In genomic region chr7:43761919-43762318, GRCh38 we compare ENCODE assay signal across 21 cellular contexts. TPM values are rescaled to one million over a fixed set of nuclear protein-coding genes. Genes with fewer than 3 reads are reported as not detected.
DNase-seq lines count a peak whose midpoint lies in the region; ATAC-seq and TF ChIP-seq lines count a peak whose summit lies in the region.
"Had no signal": no experiment of that assay in that cellular context is flagged by ENCODE, and none has a peak within 500 bp of the region (broad histone marks: within the 10 kb centered on the region; RNA-seq: fewer than 3 reads in every experiment).

No MANE protein-coding gene starts in this region.

- peaks cover 9% of the 10 kb centered on the region for H3K79me2 ChIP-seq in fibroblast of lung (ENCODE audit: control insufficient read depth, insufficient read depth, low read length)

- no peak overlapping the region for H3K27ac ChIP-seq in HEK293 (ENCODE audit: extremely low read depth, low read depth, low read length)
- no peak overlapping the region for H3K27ac ChIP-seq in fibroblast of lung (ENCODE audit: insufficient read depth, low read length)
- H3K27ac ChIP-seq in RWPE1: no peak overlapping the region
- H3K27ac ChIP-seq: coronary artery, pancreas, thoracic aorta had no signal

- H3K9me3 ChIP-seq in HEK293 (ENCODE audit: control insufficient read depth, insufficient read depth, low read depth, low read length) (no peaks in the 10 kb centered on the region), fibroblast of lung (ENCODE audit: control insufficient read depth, insufficient read depth, low read depth, low read length) (no peaks in the 10 kb centered on the region)
- H3K9me3 ChIP-seq: pancreas, thoracic aorta had no signal

- H3K36me3 Mint-ChIP-seq in brain: no peaks in the 10 kb centered on the region
- H3K36me3 Mint-ChIP-seq in osteocyte (ENCODE audit: unreplicated experiment): no peaks in the 10 kb centered on the region
- H3K36me3 Mint-ChIP-seq: activated naive CD8-positive, alpha-beta T cell; stimulated activated naive B cell treated with anti-CD40 and anti-IgM and Interleukin-4, amounts not matched to agents 10 μg/mL and 1 μg/mL and 100 μg/mL, for 72 hours had no signal

- H3K36me3 ChIP-seq in HEK293 (ENCODE audit: control insufficient read depth in 2 of 2, insufficient read depth in 1 of 2, low read length in 2 of 2): no peaks in the 10 kb centered on the region
- H3K36me3 ChIP-seq in fibroblast of lung (ENCODE audit: control insufficient read depth, insufficient read depth, low read length): no peaks in the 10 kb centered on the region
- H3K36me3 ChIP-seq: pancreas, thoracic aorta had no signal

- H3K9me3 Mint-ChIP-seq in brain (no peaks in the 10 kb centered on the region), osteocyte (ENCODE audit: unreplicated experiment) (no peaks in the 10 kb centered on the region)
- H3K9me3 Mint-ChIP-seq: activated T-helper 1 cell treated with anti-CD3 and anti-CD28 coated beads, Interleukin-12 subunit alpha, Interleukin-12 subunit beta, Interleukin-2, Interleukin-4 antibody, amounts not matched to agents 30 ng/mL and 10 ng/mL and 1 ng/mL, durations not matched to agents 14 hours and 24 hours and 36 hours; GM23338; stimulated activated naive B cell treated with anti-CD40 and anti-IgM and Interleukin-4, amounts not matched to agents 10 μg/mL and 1 μg/mL and 100 μg/mL, for 72 hours had no signal

- no peak overlapping the region for H3K9ac ChIP-seq in fibroblast of lung (ENCODE audit: insufficient read depth, low read length)

- H3K27ac Mint-ChIP-seq in brain (peak overlapping the region in 1 of 5 experiments; percentile 51), osteocyte (ENCODE audit: unreplicated experiment) (no peak overlapping the region)
- H3K27ac Mint-ChIP-seq: activated T-helper 1 cell treated with anti-CD3 and anti-CD28 coated beads, Interleukin-12 subunit alpha, Interleukin-12 subunit beta, Interleukin-2, Interleukin-4 antibody, amounts not matched to agents 30 ng/mL and 10 ng/mL and 1 ng/mL, durations not matched to agents 14 hours and 24 hours and 36 hours; GM23338; stimulated activated naive B cell treated with anti-CD40 and anti-IgM and Interleukin-4, amounts not matched to agents 10 μg/mL and 1 μg/mL and 100 μg/mL, for 72 hours had no signal

- H2AFZ ChIP-seq in fibroblast of lung (ENCODE audit: low read length): no peak overlapping the region
- H2AFZ ChIP-seq: GM23338 had no signal

- H3K27me3 Mint-ChIP-seq in brain (peaks cover 2% of the 10 kb centered on the region), osteocyte (ENCODE audit: unreplicated experiment) (peaks cover 12% of the 10 kb centered on the region)
- H3K27me3 Mint-ChIP-seq: activated naive CD8-positive, alpha-beta T cell had no signal

- peaks cover 61% of the 10 kb centered on the region for H3K4me1 Mint-ChIP-seq in brain
- H3K4me1 Mint-ChIP-seq in osteocyte (ENCODE audit: unreplicated experiment): peaks cover 28% of the 10 kb centered on the region

- POLR2A ChIA-PET in HEK293 (lab: Yijun Ruan, JAX): no interaction called here
- POLR2A ChIA-PET in RWPE1 (lab: Yijun Ruan, JAX; ENCODE audit: low non-redundant PET): no interaction called here

- no peaks in the 10 kb centered on the region for H3K27me3 ChIP-seq in fibroblast of lung (ENCODE audit: control insufficient read depth, insufficient read depth, low read length)
- H3K27me3 ChIP-seq: pancreas had no signal

- CTCF ChIA-PET in HEK293 (lab: Yijun Ruan, JAX): interaction anchor here (0.8 to 1.7 kb wide), 3 partner anchors 28 to 41 kb away, joined by 3 to 4 read pairs (median 3); no protein-coding TSS in a partner anchor
- CTCF ChIA-PET in RWPE1 (lab: Yijun Ruan, JAX): interaction anchor here (0.7 to 1.4 kb wide), 2 partner anchors 28 to 180 kb away, joined by 3 to 10 read pairs; no protein-coding TSS in a partner anchor

- peak in 1 of 2 donors; percentile 36 for DNase-seq in fibroblast of lung (ENCODE audit: low read depth in 2 of 2)
- peak; percentile 19 for DNase-seq in osteocyte (ENCODE audit: extremely low spot score, unreplicated experiment)
- no peak for DNase-seq in middle frontal gyrus (ENCODE audit: extremely low spot score, low spot score)
- DNase-seq in RWPE1 (ENCODE audit: low spot score): no peak
- DNase-seq: activated CD4-positive, CD25-positive, alpha-beta regulatory T cell; EL; glutamatergic neuron; NCI-H2227 treated with DMSO at 0.1 percent for 48 hours; pancreas; stimulated activated naive B cell treated with anti-CD40 and anti-IgM and Interleukin-4, amounts not matched to agents 10 μg/mL and 1 μg/mL and 100 μg/mL, for 72 hours; T-helper 9 cell had no signal

- ATAC-seq in GM21360 (IDR thresholded peaks at IDR 0.05; ENCODE audit: unreplicated experiment): no peak
- ATAC-seq: GM23338; left lobe of liver; pancreas; sciatic nerve; stimulated activated naive B cell treated with anti-CD40 and anti-IgM and Interleukin-4, amounts not matched to agents 10 μg/mL and 1 μg/mL and 100 μg/mL, for 72 hours had no signal

- H3K4me1 ChIP-seq in HEK293 (ENCODE audit: control insufficient read depth, insufficient read depth, low read length): peaks cover 25% of the 10 kb centered on the region
- H3K4me1 ChIP-seq in fibroblast of lung (ENCODE audit: control insufficient read depth, extremely low read depth, insufficient read depth, low read length): peaks cover 24% of the 10 kb centered on the region

- H4K20me1 ChIP-seq in fibroblast of lung (ENCODE audit: control insufficient read depth, extremely low read depth, insufficient read depth, low read length): no peaks in the 10 kb centered on the region

- H3K4me3 ChIP-seq in HEK293 (ENCODE audit: low read depth, low read length) (no peak overlapping the region), fibroblast of lung (replicated peaks in 1 of 4; ENCODE audit: control extremely low read depth in 1 of 4, insufficient read depth in 1 of 4, low read depth in 3 of 4, low read length in 4 of 4) (no peak overlapping the region)
- H3K4me3 ChIP-seq: coronary artery, GM23338, pancreas, thoracic aorta had no signal

- H3K4me3 Mint-ChIP-seq in brain: peak overlapping the region in 3 of 5 experiments; percentile 3 to 53 (median 50)
- H3K4me3 Mint-ChIP-seq in osteocyte (ENCODE audit: unreplicated experiment): no peak overlapping the region
- H3K4me3 Mint-ChIP-seq: activated naive CD8-positive, alpha-beta T cell; activated T-helper 1 cell treated with anti-CD3 and anti-CD28 coated beads, Interleukin-12 subunit alpha, Interleukin-12 subunit beta, Interleukin-2, Interleukin-4 antibody, amounts not matched to agents 30 ng/mL and 10 ng/mL and 1 ng/mL, durations not matched to agents 14 hours and 24 hours and 36 hours; GM23338; stimulated activated naive B cell treated with anti-CD40 and anti-IgM and Interleukin-4, amounts not matched to agents 10 μg/mL and 1 μg/mL and 100 μg/mL, for 72 hours had no signal

- TF ChIP-seq CTCF in HEK293 (tag by site-specific recombination; IDR thresholded peaks at IDR 0.05) (no peak), brain (conservative IDR thresholded peaks at IDR 0.05) (no peak), fibroblast of lung (conservative IDR thresholded peaks at IDR 0.05 in 1 of 2, IDR thresholded peaks at IDR 0.05 in 1 of 2; ENCODE audit: low read depth in 1 of 2, low read length in 2 of 2) (no peak), osteocyte (IDR thresholded peaks at IDR 0.05) (no peak), RWPE1 (conservative IDR thresholded peaks at IDR 0.05; ENCODE audit: low read depth) (no peak)

- H3K4me2 ChIP-seq in fibroblast of lung (ENCODE audit: extremely low read depth, insufficient read depth, low read length): peak overlapping the region; percentile 13
- H3K4me2 ChIP-seq: GM23338 had no signal

TF ChIP-seq in HEK293, 187 proteins besides CTCF, POLR2A, EP300 and RAD21 (continues in another document):
- TF ChIP-seq ZNF600 (tag by site-specific recombination; IDR thresholded peaks at IDR 0.05) (peak; percentile 80), KLF17 (tag by site-specific recombination; IDR thresholded peaks at IDR 0.05) (peak; percentile 98), KLF10 (tag by site-specific recombination; IDR thresholded peaks at IDR 0.05) (no peak), SP7 (tag by site-specific recombination; IDR thresholded peaks at IDR 0.05) (0 out of 2 replicates have a peak, but pooled peaks have one; percentile 43)

RNA-seq across cellular contexts. Expression of gene BLVRA, which starts 3.4 kb away (rescaled TPM):
- polyA plus RNA-seq in brain (ENCODE audit: insufficient read depth, low read depth, low replicate concordance) (12.1 TPM), fibroblast of lung (108 and 124 TPM in 2 replicates)
- total RNA-seq in fibroblast of lung (56.2 and 72.8 TPM in 2 replicates), osteocyte (19.0 and 21.2 TPM in 2 replicates)
- polyA plus RNA-seq in fibroblast of lung (2012): 104 and 114 TPM in 2 replicates
- 52.7 and 54.6 TPM in 2 replicates for polyA minus RNA-seq in fibroblast of lung (ENCODE audit: low replicate concordance)

RNA-seq across cellular contexts. Expression of gene COA1, which starts 32.6 kb away (rescaled TPM):
- polyA plus RNA-seq in brain (ENCODE audit: insufficient read depth, low read depth, low replicate concordance) (26.8 TPM), fibroblast of lung (28.8 and 30.7 TPM in 2 replicates)
- total RNA-seq in fibroblast of lung (34.2 and 39.6 TPM in 2 replicates), osteocyte (45.9 and 47.8 TPM in 2 replicates)
- 41.2 and 48.5 TPM in 2 replicates for polyA plus RNA-seq in fibroblast of lung (2012)
- polyA minus RNA-seq in fibroblast of lung (ENCODE audit: low replicate concordance): 15.1 and 31.4 TPM in 2 replicates
